Comparison of ENCODE assay signal across 14 cellular contexts in genomic region chr11:65482306-65482850, GRCh38. TPM values are rescaled to one million over a fixed set of nuclear protein-coding genes. Genes with fewer than 3 reads are reported as not detected.
DNase-seq lines count a peak whose midpoint lies in the region; ATAC-seq and TF ChIP-seq lines count a peak whose summit lies in the region.
"Had no signal": no experiment of that assay in that cellular context is flagged by ENCODE, and none has a peak within 500 bp of the region (broad histone marks: within the 10 kb centered on the region; RNA-seq: fewer than 3 reads in every experiment).

No MANE protein-coding gene starts in this region.

- TF ChIP-seq POLR2A in testis (IDR thresholded peaks at IDR 0.05), result no peak

- peak overlapping the region; percentile 24 for H3K27ac ChIP-seq in muscle layer of duodenum (ENCODE audit: low read length)
- peak overlapping the region; percentile 65 to 95 for H3K27ac ChIP-seq in testis

- H3K27ac Mint-ChIP-seq in brain, result peak overlapping the region; percentile 77 to 98 (median 89)
- H3K27ac Mint-ChIP-seq in stimulated activated naive B cell treated with anti-CD40 and anti-IgM and Interleukin-4, amounts not matched to agents 10 μg/mL and 1 μg/mL and 100 μg/mL, for 72 hours, result no peak overlapping the region
- H3K27ac Mint-ChIP-seq: activated naive CD8-positive, alpha-beta T cell treated with anti-CD3 and anti-CD28 coated beads, Interleukin-2, amount 50 U/mL, for 24 hours; CD4-positive, CD25-positive, alpha-beta regulatory T cell; dendritic cell treated with granulocyte-macrophage colony-stimulating factor and Interleukin-4, amounts not matched to agents 40 ng/mL and 50 ng/mL, for 4 days; T-helper 1 cell treated with Interleukin-12 subunit alpha and Interleukin-12 subunit beta and Interleukin-4 antibody, amounts not matched to agents 30 μg/mL and 1 μg/mL, for 36 hours had no signal

- DNase-seq in OCI-M1 (lab: John Stamatoyannopoulos, UW) (peak; percentile 35), testis (no peak), NCI-H774 (lab: John Stamatoyannopoulos, UW) (no peak), 8988T (no peak)
- no peak for DNase-seq in stimulated activated naive B cell treated with anti-CD40 and anti-IgM and Interleukin-4, amounts not matched to agents 10 μg/mL and 1 μg/mL and 100 μg/mL, for 72 hours
- DNase-seq: activated CD4-positive, CD25-positive, alpha-beta regulatory T cell treated with anti-CD3 and anti-CD28 coated beads, Interleukin-2, amount 50 U/mL, for 72 hours; activated naive CD8-positive, alpha-beta T cell treated with anti-CD3 and anti-CD28 coated beads, Interleukin-2, amount 50 U/mL, for 24 hours; CD4-positive, CD25-positive, alpha-beta regulatory T cell; NCI-H1092; NCI-H510A had no signal

- 94 to 100% methylated on average over 2 of the region's 2 CpGs for WGBS in testis, 2 donors

- no peaks in the 10 kb centered on the region for H3K27me3 ChIP-seq in muscle layer of duodenum (ENCODE audit: low read depth, low read length)
- no peaks in the 10 kb centered on the region for H3K27me3 ChIP-seq in testis

- ATAC-seq in stimulated activated naive B cell treated with anti-CD40 and anti-IgM and Interleukin-4, amounts not matched to agents 10 μg/mL and 1 μg/mL and 100 μg/mL, for 72 hours (replicated peaks), result no peak
- ATAC-seq: activated naive CD8-positive, alpha-beta T cell treated with anti-CD3 and anti-CD28 coated beads, Interleukin-2, amount 50 U/mL, for 24 hours had no signal

- H3K36me3 Mint-ChIP-seq in brain, result no peaks in the 10 kb centered on the region
- H3K36me3 Mint-ChIP-seq in stimulated activated naive B cell treated with anti-CD40 and anti-IgM and Interleukin-4, amounts not matched to agents 10 μg/mL and 1 μg/mL and 100 μg/mL, for 72 hours, result no peaks in the 10 kb centered on the region
- H3K36me3 Mint-ChIP-seq: CD4-positive, CD25-positive, alpha-beta regulatory T cell had no signal

- TF ChIP-seq CTCF in brain (conservative IDR thresholded peaks at IDR 0.05) (no peak), testis (IDR thresholded peaks at IDR 0.05) (no peak)

- H3K36me3 ChIP-seq in muscle layer of duodenum (ENCODE audit: control insufficient read depth in 1 of 2, insufficient read depth in 2 of 2, low read length in 2 of 2) (peaks cover 0 to 14% of the 10 kb centered on the region in 2 donors), testis (ENCODE audit: low read depth, missing control alignments) (no peaks in the 10 kb centered on the region)

- peaks cover 16 to 28% of the 10 kb centered on the region in 2 donors for H3K4me1 ChIP-seq in muscle layer of duodenum (ENCODE audit: control insufficient read depth in 1 of 2, insufficient read depth in 2 of 2, low read length in 2 of 2)
- H3K4me1 ChIP-seq in testis, result peaks cover 43% of the 10 kb centered on the region

- intact Hi-C loops in testis (cut with DNase I; ENCODE audit: low total_unique reads), result no loop called here

- H3K4me3 Mint-ChIP-seq in brain, result peak overlapping the region; percentile 25 to 62 (median 51)
- H3K4me3 Mint-ChIP-seq in stimulated activated naive B cell treated with anti-CD40 and anti-IgM and Interleukin-4, amounts not matched to agents 10 μg/mL and 1 μg/mL and 100 μg/mL, for 72 hours, result no peak overlapping the region
- H3K4me3 Mint-ChIP-seq: activated naive CD8-positive, alpha-beta T cell treated with anti-CD3 and anti-CD28 coated beads, Interleukin-2, amount 50 U/mL, for 24 hours; CD4-positive, CD25-positive, alpha-beta regulatory T cell; dendritic cell treated with granulocyte-macrophage colony-stimulating factor and Interleukin-4, amounts not matched to agents 40 ng/mL and 50 ng/mL, for 4 days; T-helper 1 cell treated with Interleukin-12 subunit alpha and Interleukin-12 subunit beta and Interleukin-4 antibody, amounts not matched to agents 30 μg/mL and 1 μg/mL, for 36 hours had no signal

- H3K4me3 ChIP-seq in muscle layer of duodenum (ENCODE audit: low read depth in 1 of 2, low read length in 2 of 2), result no peak overlapping the region
- H3K4me3 ChIP-seq in testis, result no peak overlapping the region

- H3K4me1 Mint-ChIP-seq in brain, result peaks cover 86% of the 10 kb centered on the region
- H3K4me1 Mint-ChIP-seq in stimulated activated naive B cell treated with anti-CD40 and anti-IgM and Interleukin-4, amounts not matched to agents 10 μg/mL and 1 μg/mL and 100 μg/mL, for 72 hours, result peaks cover 20 to 30% of the 10 kb centered on the region in 2 donors

- H3K9me3 ChIP-seq in muscle layer of duodenum (ENCODE audit: control insufficient read depth in 1 of 2, low read length in 2 of 2) (no peaks in the 10 kb centered on the region), testis (no peaks in the 10 kb centered on the region)

- H3K9me3 Mint-ChIP-seq in brain, result peaks cover 0 to 6% (median 0%) of the 10 kb centered on the region in 5 experiments
- H3K9me3 Mint-ChIP-seq in stimulated activated naive B cell treated with anti-CD40 and anti-IgM and Interleukin-4, amounts not matched to agents 10 μg/mL and 1 μg/mL and 100 μg/mL, for 72 hours, result no peaks in the 10 kb centered on the region
- H3K9me3 Mint-ChIP-seq: activated naive CD8-positive, alpha-beta T cell treated with anti-CD3 and anti-CD28 coated beads, Interleukin-2, amount 50 U/mL, for 24 hours; CD4-positive, CD25-positive, alpha-beta regulatory T cell; dendritic cell treated with granulocyte-macrophage colony-stimulating factor and Interleukin-4, amounts not matched to agents 40 ng/mL and 50 ng/mL, for 4 days; T-helper 1 cell treated with Interleukin-12 subunit alpha and Interleukin-12 subunit beta and Interleukin-4 antibody, amounts not matched to agents 30 μg/mL and 1 μg/mL, for 36 hours had no signal

- no peaks in the 10 kb centered on the region for H3K27me3 Mint-ChIP-seq in brain
- H3K27me3 Mint-ChIP-seq in stimulated activated naive B cell treated with anti-CD40 and anti-IgM and Interleukin-4, amounts not matched to agents 10 μg/mL and 1 μg/mL and 100 μg/mL, for 72 hours, result no peaks in the 10 kb centered on the region
- H3K27me3 Mint-ChIP-seq: activated naive CD8-positive, alpha-beta T cell treated with anti-CD3 and anti-CD28 coated beads, Interleukin-2, amount 50 U/mL, for 24 hours; dendritic cell treated with granulocyte-macrophage colony-stimulating factor and Interleukin-4, amounts not matched to agents 40 ng/mL and 50 ng/mL, for 4 days had no signal

RNA-seq across cellular contexts. Expression of gene MALAT1, which starts 16.5 kb away (rescaled TPM):
- polyA plus RNA-seq in brain (ENCODE audit: insufficient read depth, low read depth, low replicate concordance), result 7.1 TPM
- 1,000 to 10,000 TPM; 8,109 to 9,314 TPM for total RNA-seq in testis
- polyA plus RNA-seq in testis (ENCODE audit: insufficient read depth, low read depth, low replicate concordance), result 26.7 TPM

RNA-seq across cellular contexts. Expression of gene SCYL1, which starts 42.5 kb away (rescaled TPM):
- 81.7 TPM for polyA plus RNA-seq in brain (ENCODE audit: insufficient read depth, low read depth, low replicate concordance)
- total RNA-seq in testis, result 100 to 1,000 TPM; 131 to 160 TPM
- 127 TPM for polyA plus RNA-seq in testis (ENCODE audit: insufficient read depth, low read depth, low replicate concordance)

RNA-seq across cellular contexts. Expression of gene NEAT1, which starts 59.8 kb away (rescaled TPM):
- polyA plus RNA-seq in brain (ENCODE audit: insufficient read depth, low read depth, low replicate concordance) (3.8 TPM), testis (ENCODE audit: insufficient read depth, low read depth, low replicate concordance) (189 TPM)
- 100 to 1,000 TPM; 230 to 243 TPM for total RNA-seq in testis

Comparison
In these comparisons a context has a peak if more than half of its experiments do, and no peak if none do; other contexts are left out.
1. H3K4me3 Mint-ChIP-seq: peak in brain (5 of 5); none in stimulated activated naive B cell treated with anti-CD40 and anti-IgM and Interleukin-4, amounts not matched to agents 10 μg/mL and 1 μg/mL and 100 μg/mL, for 72 hours (0 of 2).
2. RNA of gene NEAT1, which starts 59.8 kb away (polyA plus RNA-seq): 189 TPM in testis (single experiment); 3.8 TPM in brain (single experiment); every median in the first group is over 10 times any median in the second.